In the genomic region with DNA sequence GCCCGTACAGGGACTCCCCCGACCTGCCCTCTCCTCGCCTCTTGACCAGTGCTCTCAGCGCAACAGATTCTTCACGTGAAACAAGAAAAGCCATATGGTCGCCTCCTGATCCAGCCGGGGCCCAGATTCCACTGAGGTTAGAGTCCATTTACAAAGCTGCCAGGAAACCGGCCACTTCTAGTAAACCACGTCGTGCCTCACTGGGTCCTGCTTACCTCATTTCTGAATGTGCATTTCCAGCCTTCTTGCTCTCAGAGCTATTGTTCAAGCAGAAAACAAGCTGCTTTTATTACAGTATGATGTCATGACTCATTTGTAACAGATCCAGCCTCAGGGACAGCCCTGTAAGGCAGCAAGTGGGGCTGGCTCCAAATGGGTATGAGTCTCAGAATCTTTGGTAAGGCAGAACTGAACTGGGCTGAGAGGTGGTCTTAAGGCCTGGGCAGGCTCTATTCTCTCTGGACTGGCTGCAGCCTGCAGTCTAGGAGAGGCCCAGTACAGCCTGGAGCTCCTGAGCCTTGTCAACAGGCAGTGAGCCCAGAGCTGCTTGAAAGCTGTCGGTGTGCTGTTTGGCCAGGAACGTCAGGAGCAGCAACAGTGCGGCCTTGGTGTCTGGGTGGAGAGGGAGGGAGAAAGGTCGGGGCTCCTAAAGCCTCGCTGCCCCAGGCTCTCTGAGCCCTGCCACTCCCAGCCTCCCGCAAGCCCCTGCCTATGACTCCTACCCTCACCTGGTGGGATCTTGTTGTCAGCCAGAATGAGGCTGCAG, we compare ENCODE assay signal across 10 cellular contexts. TPM values are rescaled to one million over a fixed set of nuclear protein-coding genes. Genes with fewer than 3 reads are reported as not detected.
DNase-seq lines count a peak whose midpoint lies in the region; ATAC-seq, FAIRE-seq and TF ChIP-seq lines count a peak whose summit lies in the region.
"Had no signal": no experiment of that assay in that cellular context is flagged by ENCODE, and none has a peak within 500 bp of the region (broad histone marks: within the 10 kb centered on the region; RNA-seq: fewer than 3 reads in every experiment).

No MANE protein-coding gene starts in this region.

- no TSS peak for BruUV-seq in HepG2 (replicated peaks; lab: Mats Ljungman, UMichigan)

- H3K9me3 ChIP-seq in HepG2 (ENCODE audit: low read length) (no peaks in the 10 kb centered on the region), vagina (no peaks in the 10 kb centered on the region), Karpas-422 (ENCODE audit: low read length) (no peaks in the 10 kb centered on the region)
- H3K9me3 ChIP-seq: left lung had no signal

- TF ChIP-seq POLR2A in HepG2 (IDR thresholded peaks at IDR 0.05; ENCODE audit: insufficient read depth in 1 of 2, low read depth in 2 of 2, low read length in 2 of 2) (no peak), vagina (IDR thresholded peaks at IDR 0.05) (no peak)

- H3K4me1 ChIP-seq in HepG2 (ENCODE audit: insufficient read depth, low read length) (no peaks in the 10 kb centered on the region), vagina (peaks cover 14% of the 10 kb centered on the region), Karpas-422 (ENCODE audit: low read length) (no peaks in the 10 kb centered on the region)
- H3K4me1 ChIP-seq: left lung had no signal

- H3K4me2 ChIP-seq in HepG2 (ENCODE audit: low read depth, low read length) (no peak overlapping the region), Karpas-422 (ENCODE audit: low read depth, low read length, poor library complexity, severe bottlenecking) (no peak overlapping the region)

- peak overlapping the region; percentile 28 for H3K27ac Mint-ChIP-seq in activated naive CD4-positive, alpha-beta T cell treated with anti-CD3 and anti-CD28 coated beads, Interleukin-2, amount 10 ng/mL, durations not matched to agents 7 days and 5 days

- CTCF ChIA-PET in activated naive CD4-positive, alpha-beta T cell treated with anti-CD3 and anti-CD28 coated beads, Interleukin-2, amount 10 ng/mL, durations not matched to agents 7 days and 5 days (lab: Charles Lee) = interaction anchor here (0.8 kb wide), 1 partner anchor 19 kb away, joined by 3 read pairs; the partner anchor contains the start of gene IRF9
- CTCF ChIA-PET in HepG2 (lab: Yijun Ruan, JAX; ENCODE audit: low intra/inter-chr PET ratio, low total read pairs) = no interaction called here

- TF ChIP-seq RAD21 in HepG2 (CRISPR knock-in tag; IDR thresholded peaks at IDR 0.05) = no peak

- no peak for TF ChIP-seq EP300 in HepG2 (IDR thresholded peaks at IDR 0.05; ENCODE audit: low read depth in 2 of 2, low read length in 2 of 2)
- TF ChIP-seq EP300 in HepG2 (CRISPR knock-in tag; IDR thresholded peaks at IDR 0.05; ENCODE audit: borderline replicate concordance) = no peak

- ATAC-seq in HepG2 = no peak
- ATAC-seq: left lung had no signal

- H3K9ac ChIP-seq in HepG2 (ENCODE audit: insufficient read depth, low read depth, low read length) (no peak overlapping the region), Karpas-422 (ENCODE audit: low read length) (no peak overlapping the region)

- TF ChIP-seq CTCF in HepG2 (CRISPR knock-in tag; IDR thresholded peaks at IDR 0.05) (no peak), vagina (IDR thresholded peaks at IDR 0.05) (no peak)

- in situ Hi-C loops in HepG2 (cut with HindIII; ENCODE audit: extremely low pct_ligation_motif_present, low pct_unique_long_range_greater_than_20kb) = no loop called here

- 95% methylated on average over 16 of the region's 16 CpGs for WGBS in HepG2 (ENCODE audit: low lambda C conversion rate)

- no peaks in the 10 kb centered on the region for H3K27me3 Mint-ChIP-seq in activated naive CD4-positive, alpha-beta T cell treated with anti-CD3 and anti-CD28 coated beads, Interleukin-2, amount 10 ng/mL, durations not matched to agents 7 days and 5 days

- H3K36me3 ChIP-seq in HepG2 (replicated peaks in 1 of 2; ENCODE audit: control insufficient read depth in 1 of 2, insufficient read depth in 2 of 2, low read length in 2 of 2) (peaks cover 69 to 74% of the 10 kb centered on the region in 2 experiments), vagina (peaks cover 0 to 29% of the 10 kb centered on the region in 2 donors), Karpas-422 (ENCODE audit: insufficient read depth, low read length) (peaks cover 32% of the 10 kb centered on the region)

- FAIRE-seq in HepG2 (lab: Jason Lieb, UNC) = no peak

- POLR2A ChIA-PET in HepG2 (lab: Yijun Ruan, JAX) = interaction anchor here (0.8 to 8.1 kb wide), 14 partner anchors 8 to 128 kb away, joined by 3 to 65 read pairs (median 6); partner anchors contain the start of genes CARMIL3, CHMP4A, DCAF11 and EMC9

- H3K79me2 ChIP-seq in HepG2 (ENCODE audit: insufficient read depth, low read length) (no peaks in the 10 kb centered on the region), Karpas-422 (ENCODE audit: low read length) (no peaks in the 10 kb centered on the region)

- no peaks in the 10 kb centered on the region for H3K9me2 ChIP-seq in Karpas-422 (replicated peaks; ENCODE audit: insufficient read depth, low read length)

- no peak overlapping the region for H3K4me3 Mint-ChIP-seq in activated naive CD4-positive, alpha-beta T cell treated with anti-CD3 and anti-CD28 coated beads, Interleukin-2, amount 10 ng/mL, durations not matched to agents 7 days and 5 days

- no peaks in the 10 kb centered on the region for H3K9me3 Mint-ChIP-seq in activated naive CD4-positive, alpha-beta T cell treated with anti-CD3 and anti-CD28 coated beads, Interleukin-2, amount 10 ng/mL, durations not matched to agents 7 days and 5 days

- no peak overlapping the region for H2AFZ ChIP-seq in HepG2 (ENCODE audit: low read length)
- no peak overlapping the region for H2AFZ ChIP-seq in Karpas-422 (ENCODE audit: low read length)

- peaks cover 51% of the 10 kb centered on the region for H3K36me3 Mint-ChIP-seq in activated naive CD4-positive, alpha-beta T cell treated with anti-CD3 and anti-CD28 coated beads, Interleukin-2, amount 10 ng/mL, durations not matched to agents 7 days and 5 days

- H3K27me3 ChIP-seq in HepG2 (ENCODE audit: control insufficient read depth in 1 of 2, insufficient read depth in 2 of 2, low read length in 2 of 2) (no peaks in the 10 kb centered on the region), vagina (no peaks in the 10 kb centered on the region), Karpas-422 (ENCODE audit: low read length) (no peaks in the 10 kb centered on the region)
- H3K27me3 ChIP-seq: left lung had no signal

- H3K4me3 ChIP-seq in HepG2 (replicated peaks in 1 of 3; ENCODE audit: insufficient read depth in 1 of 3, low read depth in 2 of 3, low read length in 3 of 3) (no peak overlapping the region), vagina (no peak overlapping the region), Karpas-422 (ENCODE audit: low read length) (no peak overlapping the region)
- H3K4me3 ChIP-seq: left lung had no signal

- no peak overlapping the region for H3K27ac ChIP-seq in HepG2 (ENCODE audit: extremely low read length, insufficient read depth, low read length)
- H3K27ac ChIP-seq in vagina = peak overlapping the region; percentile 86
- no peak overlapping the region for H3K27ac ChIP-seq in Karpas-422 (ENCODE audit: low read length)
- H3K27ac ChIP-seq: left lung had no signal

- DNase-seq in activated naive CD4-positive, alpha-beta T cell treated with anti-CD3 and anti-CD28 coated beads, Interleukin-2, amount 10 ng/mL, durations not matched to agents 7 days and 5 days = no peak
- DNase-seq in activated naive CD4-positive, alpha-beta T cell (lab: John Stamatoyannopoulos, UW) = no peak
- DNase-seq in cerebellar cortex (ENCODE audit: low spot score) = peak; percentile 44
- DNase-seq in HepG2 (ENCODE audit: low spot score) = no peak
- DNase-seq in vagina (ENCODE audit: extremely low spot score in 2 of 2) = no peak
- no peak for DNase-seq in NCI-H2171 treated with DMSO at 0.1 percent for 48 hours (lab: John Stamatoyannopoulos, UW)
- no peak for DNase-seq in COLO829 (ENCODE audit: low spot score)
- DNase-seq in Karpas-422 = no peak

- intact Hi-C loops in HepG2 (cut with micrococcal nuclease; ENCODE audit: unreplicated experiment) (no loop called here), vagina (cut with DNase I) (no loop called here)

- no peaks in the 10 kb centered on the region for H4K20me1 ChIP-seq in HepG2 (ENCODE audit: insufficient read depth, low read length)
- 0 out of 2 replicates have a peak, but pooled peaks cover 4% of the 10 kb centered on the region for H4K20me1 ChIP-seq in Karpas-422 (ENCODE audit: insufficient read depth, low read depth, low read length)

- peaks cover 2% of the 10 kb centered on the region for H3K4me1 Mint-ChIP-seq in activated naive CD4-positive, alpha-beta T cell treated with anti-CD3 and anti-CD28 coated beads, Interleukin-2, amount 10 ng/mL, durations not matched to agents 7 days and 5 days

RNA-seq across cellular contexts. Expression of gene REC8, which starts 8.3 kb away (rescaled TPM):
- total RNA-seq in HepG2 (2016; rRNA removed; fragmentation: Illumina TruSeq; extraction: Trizol) (3.4 TPM in 1 of 2 replicates, not detected in the other), vagina (5.9 TPM)
- total RNA-seq in HepG2 (2016; cell fraction: cytosol; rRNA removed; fragmentation: Illumina TruSeq; extraction: Trizol; ENCODE audit: low read depth) = 0.88 and 2.8 TPM in 2 replicates
- 4.4 TPM in 1 of 2 replicates, not detected in the other for total RNA-seq in HepG2 (2016; cell fraction: insoluble cytoplasmic fraction; rRNA removed; fragmentation: Illumina TruSeq; extraction: Trizol)
- 0.65 and 1.1 TPM in 2 replicates for total RNA-seq in HepG2 (2016; cell fraction: membrane; rRNA removed; fragmentation: Illumina TruSeq; extraction: Trizol)
- total RNA-seq in HepG2 (2016; cell fraction: nucleus; rRNA removed; fragmentation: Illumina TruSeq; extraction: Trizol) = 3.5 and 4.1 TPM in 2 replicates
- 14.7 and 17.3 TPM in 2 replicates for polyA plus RNA-seq in HepG2 (2011; rRNA removed)
- 1.6 and 1.9 TPM in 2 replicates for polyA plus RNA-seq in HepG2 (2011; cell fraction: cytosol; rRNA removed)
- polyA plus RNA-seq in HepG2 (2011; cell fraction: nucleus; rRNA removed) = 115 and 125 TPM in 2 replicates
- 11.8 and 22.4 TPM in 2 replicates for polyA plus RNA-seq in HepG2 (2012)
- polyA plus RNA-seq in HepG2 (2016; cell fraction: cytosol; fragmentation: Illumina TruSeq; extraction: Trizol; ENCODE audit: low read depth) = 0.43 and 1.0 TPM in 2 replicates
- polyA plus RNA-seq in HepG2 (2016; cell fraction: insoluble cytoplasmic fraction; fragmentation: Illumina TruSeq; extraction: Trizol; ENCODE audit: low read depth) = 0.52 TPM in 1 of 2 replicates, not detected in the other
- 0.33 and 0.55 TPM in 2 replicates for polyA plus RNA-seq in HepG2 (2016; cell fraction: membrane; fragmentation: Illumina TruSeq; extraction: Trizol; ENCODE audit: low read depth)
- polyA plus RNA-seq in HepG2 (2016; cell fraction: nucleus; fragmentation: Illumina TruSeq; extraction: Trizol; ENCODE audit: insufficient read depth, low read depth) = 13.8 and 21.1 TPM in 2 replicates
- polyA minus RNA-seq in HepG2 (2011; rRNA and poly(A)+ RNA removed; ENCODE audit: low replicate concordance) = 4.1 and 10.9 TPM in 2 replicates
- 1.6 TPM in 1 of 2 replicates, not detected in the other for polyA minus RNA-seq in HepG2 (2011; cell fraction: cytosol; rRNA and poly(A)+ RNA removed)
- polyA minus RNA-seq in HepG2 (2011; cell fraction: nucleus; rRNA and poly(A)+ RNA removed) = 30.3 and 38.2 TPM in 2 replicates
- total RNA-seq in Karpas-422 (2014; rRNA removed; shearing (Covaris generic); ENCODE audit: low replicate concordance) = 22.1 and 34.6 TPM in 2 replicates

RNA-seq across cellular contexts. Expression of gene IPO4, which starts 8.5 kb away (rescaled TPM):
- total RNA-seq in HepG2 (2016; rRNA removed; fragmentation: Illumina TruSeq; extraction: Trizol) = 149 and 179 TPM in 2 replicates
- 58.9 and 61.8 TPM in 2 replicates for total RNA-seq in HepG2 (2016; cell fraction: cytosol; rRNA removed; fragmentation: Illumina TruSeq; extraction: Trizol; ENCODE audit: low read depth)
- total RNA-seq in HepG2 (2016; cell fraction: insoluble cytoplasmic fraction; rRNA removed; fragmentation: Illumina TruSeq; extraction: Trizol) = 119 and 190 TPM in 2 replicates
- total RNA-seq in HepG2 (2016; cell fraction: membrane; rRNA removed; fragmentation: Illumina TruSeq; extraction: Trizol) = 54.8 and 63.8 TPM in 2 replicates
- 147 and 162 TPM in 2 replicates for total RNA-seq in HepG2 (2016; cell fraction: nucleus; rRNA removed; fragmentation: Illumina TruSeq; extraction: Trizol)
- 37.4 and 39.0 TPM in 2 replicates for polyA plus RNA-seq in HepG2 (2011; rRNA removed)
- 22.1 and 40.0 TPM in 2 replicates for polyA plus RNA-seq in HepG2 (2011; cell fraction: cytosol; rRNA removed)
- polyA plus RNA-seq in HepG2 (2011; cell fraction: nucleus; rRNA removed) = 186 and 239 TPM in 2 replicates
- polyA plus RNA-seq in HepG2 (2012) = 42.9 and 46.8 TPM in 2 replicates
- polyA plus RNA-seq in HepG2 (2016; cell fraction: cytosol; fragmentation: Illumina TruSeq; extraction: Trizol; ENCODE audit: low read depth) = 17.6 and 17.8 TPM in 2 replicates
- polyA plus RNA-seq in HepG2 (2016; cell fraction: insoluble cytoplasmic fraction; fragmentation: Illumina TruSeq; extraction: Trizol; ENCODE audit: low read depth) = 88.5 and 118 TPM in 2 replicates
- polyA plus RNA-seq in HepG2 (2016; cell fraction: membrane; fragmentation: Illumina TruSeq; extraction: Trizol; ENCODE audit: low read depth) = 32.2 and 38.2 TPM in 2 replicates
- 185 and 227 TPM in 2 replicates for polyA plus RNA-seq in HepG2 (2016; cell fraction: nucleus; fragmentation: Illumina TruSeq; extraction: Trizol; ENCODE audit: insufficient read depth, low read depth)
- 52.8 and 135 TPM in 2 replicates for polyA minus RNA-seq in HepG2 (2011; rRNA and poly(A)+ RNA removed; ENCODE audit: low replicate concordance)
- 34.0 and 43.7 TPM in 2 replicates for polyA minus RNA-seq in HepG2 (2011; cell fraction: cytosol; rRNA and poly(A)+ RNA removed)
- polyA minus RNA-seq in HepG2 (2011; cell fraction: nucleus; rRNA and poly(A)+ RNA removed) = 176 and 190 TPM in 2 replicates
- total RNA-seq in vagina = 28.5 TPM
- total RNA-seq in Karpas-422 (2014; rRNA removed; shearing (Covaris generic); ENCODE audit: low replicate concordance) = 48.9 and 118 TPM in 2 replicates

RNA-seq across cellular contexts. Expression of gene TM9SF1, which starts 15.1 kb away (rescaled TPM):
- total RNA-seq in HepG2 (2016; rRNA removed; fragmentation: Illumina TruSeq; extraction: Trizol) (56.4 and 110 TPM in 2 replicates), vagina (37.3 TPM)
- 19.9 and 23.1 TPM in 2 replicates for total RNA-seq in HepG2 (2016; cell fraction: cytosol; rRNA removed; fragmentation: Illumina TruSeq; extraction: Trizol; ENCODE audit: low read depth)
- 52.8 and 116 TPM in 2 replicates for total RNA-seq in HepG2 (2016; cell fraction: insoluble cytoplasmic fraction; rRNA removed; fragmentation: Illumina TruSeq; extraction: Trizol)
- 50.6 and 55.0 TPM in 2 replicates for total RNA-seq in HepG2 (2016; cell fraction: membrane; rRNA removed; fragmentation: Illumina TruSeq; extraction: Trizol)
- 105 and 124 TPM in 2 replicates for total RNA-seq in HepG2 (2016; cell fraction: nucleus; rRNA removed; fragmentation: Illumina TruSeq; extraction: Trizol)
- 83.2 and 85.1 TPM in 2 replicates for polyA plus RNA-seq in HepG2 (2011; rRNA removed)
- 99.8 and 110 TPM in 2 replicates for polyA plus RNA-seq in HepG2 (2011; cell fraction: cytosol; rRNA removed)
- 60.5 and 61.2 TPM in 2 replicates for polyA plus RNA-seq in HepG2 (2011; cell fraction: nucleus; rRNA removed)
- polyA plus RNA-seq in HepG2 (2012) = 37.9 and 82.6 TPM in 2 replicates
- polyA plus RNA-seq in HepG2 (2016; cell fraction: cytosol; fragmentation: Illumina TruSeq; extraction: Trizol; ENCODE audit: low read depth) = 25.1 and 31.5 TPM in 2 replicates
- 44.2 and 50.2 TPM in 2 replicates for polyA plus RNA-seq in HepG2 (2016; cell fraction: insoluble cytoplasmic fraction; fragmentation: Illumina TruSeq; extraction: Trizol; ENCODE audit: low read depth)
- polyA plus RNA-seq in HepG2 (2016; cell fraction: membrane; fragmentation: Illumina TruSeq; extraction: Trizol; ENCODE audit: low read depth) = 32.9 and 38.1 TPM in 2 replicates
- 112 and 131 TPM in 2 replicates for polyA plus RNA-seq in HepG2 (2016; cell fraction: nucleus; fragmentation: Illumina TruSeq; extraction: Trizol; ENCODE audit: insufficient read depth, low read depth)
- 117 and 251 TPM in 2 replicates for polyA minus RNA-seq in HepG2 (2011; rRNA and poly(A)+ RNA removed; ENCODE audit: low replicate concordance)
- polyA minus RNA-seq in HepG2 (2011; cell fraction: cytosol; rRNA and poly(A)+ RNA removed) = 36.8 and 39.3 TPM in 2 replicates
- polyA minus RNA-seq in HepG2 (2011; cell fraction: nucleus; rRNA and poly(A)+ RNA removed) = 51.2 and 53.7 TPM in 2 replicates
- 31.3 and 49.0 TPM in 2 replicates for total RNA-seq in Karpas-422 (2014; rRNA removed; shearing (Covaris generic); ENCODE audit: low replicate concordance)

RNA-seq across cellular contexts. Expression of gene IRF9, which starts 19.1 kb away (rescaled TPM):
- total RNA-seq in HepG2 (2016; rRNA removed; fragmentation: Illumina TruSeq; extraction: Trizol) (13.8 and 14.9 TPM in 2 replicates), vagina (55.0 TPM)
- total RNA-seq in HepG2 (2016; cell fraction: cytosol; rRNA removed; fragmentation: Illumina TruSeq; extraction: Trizol; ENCODE audit: low read depth) = 13.0 and 16.4 TPM in 2 replicates
- 11.5 and 20.0 TPM in 2 replicates for total RNA-seq in HepG2 (2016; cell fraction: insoluble cytoplasmic fraction; rRNA removed; fragmentation: Illumina TruSeq; extraction: Trizol)
- 9.6 and 12.0 TPM in 2 replicates for total RNA-seq in HepG2 (2016; cell fraction: membrane; rRNA removed; fragmentation: Illumina TruSeq; extraction: Trizol)
- total RNA-seq in HepG2 (2016; cell fraction: nucleus; rRNA removed; fragmentation: Illumina TruSeq; extraction: Trizol) = 24.8 and 26.7 TPM in 2 replicates
- 49.7 and 60.9 TPM in 2 replicates for polyA plus RNA-seq in HepG2 (2011; rRNA removed)
- 22.0 and 25.7 TPM in 2 replicates for polyA plus RNA-seq in HepG2 (2011; cell fraction: cytosol; rRNA removed)
- 220 and 221 TPM in 2 replicates for polyA plus RNA-seq in HepG2 (2011; cell fraction: nucleus; rRNA removed)
- polyA plus RNA-seq in HepG2 (2012) = 25.5 and 30.7 TPM in 2 replicates
- 3.8 and 5.2 TPM in 2 replicates for polyA plus RNA-seq in HepG2 (2016; cell fraction: cytosol; fragmentation: Illumina TruSeq; extraction: Trizol; ENCODE audit: low read depth)
- 8.6 and 12.0 TPM in 2 replicates for polyA plus RNA-seq in HepG2 (2016; cell fraction: insoluble cytoplasmic fraction; fragmentation: Illumina TruSeq; extraction: Trizol; ENCODE audit: low read depth)
- polyA plus RNA-seq in HepG2 (2016; cell fraction: membrane; fragmentation: Illumina TruSeq; extraction: Trizol; ENCODE audit: low read depth) = 5.8 and 6.6 TPM in 2 replicates
- 78.7 and 84.9 TPM in 2 replicates for polyA plus RNA-seq in HepG2 (2016; cell fraction: nucleus; fragmentation: Illumina TruSeq; extraction: Trizol; ENCODE audit: insufficient read depth, low read depth)
- polyA minus RNA-seq in HepG2 (2011; rRNA and poly(A)+ RNA removed; ENCODE audit: low replicate concordance) = 41.1 and 128 TPM in 2 replicates
- polyA minus RNA-seq in HepG2 (2011; cell fraction: cytosol; rRNA and poly(A)+ RNA removed) = 24.4 and 32.8 TPM in 2 replicates
- 84.8 and 144 TPM in 2 replicates for polyA minus RNA-seq in HepG2 (2011; cell fraction: nucleus; rRNA and poly(A)+ RNA removed)
- 72.7 and 79.8 TPM in 2 replicates for total RNA-seq in Karpas-422 (2014; rRNA removed; shearing (Covaris generic); ENCODE audit: low replicate concordance)

RNA-seq across cellular contexts. Expression of gene TSSK4, which starts 25.4 kb away (rescaled TPM):
- 0.44 TPM in 1 of 2 replicates, not detected in the other for total RNA-seq in HepG2 (2016; rRNA removed; fragmentation: Illumina TruSeq; extraction: Trizol)
- total RNA-seq in HepG2 (2016; cell fraction: cytosol; rRNA removed; fragmentation: Illumina TruSeq; extraction: Trizol; ENCODE audit: low read depth) = not detected in 2 replicates
- total RNA-seq in HepG2 (2016; cell fraction: insoluble cytoplasmic fraction; rRNA removed; fragmentation: Illumina TruSeq; extraction: Trizol) = 0.19 TPM in 1 of 2 replicates, not detected in the other
- not detected in 2 replicates for total RNA-seq in HepG2 (2016; cell fraction: membrane; rRNA removed; fragmentation: Illumina TruSeq; extraction: Trizol)
- total RNA-seq in HepG2 (2016; cell fraction: nucleus; rRNA removed; fragmentation: Illumina TruSeq; extraction: Trizol) = 0.78 TPM in 1 of 2 replicates, not detected in the other
- polyA plus RNA-seq in HepG2 (2011; rRNA removed) = 0.08 and 0.14 TPM in 2 replicates
- 0.04 and 0.10 TPM in 2 replicates for polyA plus RNA-seq in HepG2 (2011; cell fraction: cytosol; rRNA removed)
- 1.0 and 1.1 TPM in 2 replicates for polyA plus RNA-seq in HepG2 (2011; cell fraction: nucleus; rRNA removed)
- 3.3 and 4.1 TPM in 2 replicates for polyA plus RNA-seq in HepG2 (2012)
- polyA plus RNA-seq in HepG2 (2016; cell fraction: cytosol; fragmentation: Illumina TruSeq; extraction: Trizol; ENCODE audit: low read depth) = 0.21 TPM in 1 of 2 replicates, not detected in the other
- polyA plus RNA-seq in HepG2 (2016; cell fraction: insoluble cytoplasmic fraction; fragmentation: Illumina TruSeq; extraction: Trizol; ENCODE audit: low read depth) = not detected in 2 replicates
- polyA plus RNA-seq in HepG2 (2016; cell fraction: membrane; fragmentation: Illumina TruSeq; extraction: Trizol; ENCODE audit: low read depth) = 0.26 TPM in 1 of 2 replicates, not detected in the other
- polyA plus RNA-seq in HepG2 (2016; cell fraction: nucleus; fragmentation: Illumina TruSeq; extraction: Trizol; ENCODE audit: insufficient read depth, low read depth) = not detected in 2 replicates
- polyA minus RNA-seq in HepG2 (2011; rRNA and poly(A)+ RNA removed; ENCODE audit: low replicate concordance) = 1.7 and 2.4 TPM in 2 replicates
- not detected in 2 replicates for polyA minus RNA-seq in HepG2 (2011; cell fraction: cytosol; rRNA and poly(A)+ RNA removed)
- polyA minus RNA-seq in HepG2 (2011; cell fraction: nucleus; rRNA and poly(A)+ RNA removed) = 3.2 and 5.0 TPM in 2 replicates
- total RNA-seq in vagina = 0.74 TPM
- 4.2 TPM in 1 of 2 replicates, not detected in the other for total RNA-seq in Karpas-422 (2014; rRNA removed; shearing (Covaris generic); ENCODE audit: low replicate concordance)
- total RNA-seq: subcutaneous adipose tissue had no signal
